9 cellular contexts compared by ENCODE assay signal in the genomic region with DNA sequence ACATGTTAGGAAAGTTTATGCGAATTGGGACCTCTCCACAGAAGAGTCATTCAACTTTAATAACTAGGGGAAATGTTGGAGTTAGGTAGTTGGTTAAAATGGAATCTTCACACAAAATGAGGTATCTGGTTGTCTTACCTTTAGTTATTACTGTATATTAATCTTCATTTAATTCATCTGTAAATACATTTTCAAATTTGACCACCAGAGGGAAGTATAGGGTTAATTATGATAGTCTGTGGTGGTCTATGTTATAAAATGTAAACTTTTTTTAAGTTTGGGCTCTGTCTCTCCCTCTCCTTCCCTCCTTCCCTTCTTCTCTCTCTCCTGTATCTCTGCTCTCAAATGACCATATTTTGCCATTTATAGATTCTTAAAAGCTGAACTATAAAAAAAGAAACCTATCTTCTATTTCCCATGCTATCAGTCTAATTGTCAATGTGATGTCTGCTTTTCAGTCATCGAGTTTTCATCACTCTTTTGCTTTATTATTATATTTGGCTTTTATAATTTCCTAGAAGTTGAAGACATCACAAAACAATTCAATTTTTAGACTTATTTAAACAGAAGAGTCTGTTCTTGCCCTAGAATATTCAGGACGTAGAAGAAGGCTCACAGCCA. TPM values are rescaled to one million over a fixed set of nuclear protein-coding genes. Genes with fewer than 3 reads are reported as not detected.
DNase-seq lines count a peak whose midpoint lies in the region; ATAC-seq, FAIRE-seq and TF ChIP-seq lines count a peak whose summit lies in the region.
"Had no signal": no experiment of that assay in that cellular context is flagged by ENCODE, and none has a peak within 500 bp of the region (broad histone marks: within the 10 kb centered on the region; RNA-seq: fewer than 3 reads in every experiment).

No MANE protein-coding gene starts in this region.

- TF ChIP-seq CTCF in GM12874 (IDR thresholded peaks at IDR 0.05; ENCODE audit: insufficient read depth, low read depth, low read length) (0 out of 2 replicates have a peak, but pooled peaks have one; percentile 0), astrocyte (IDR thresholded peaks at IDR 0.05; ENCODE audit: insufficient read depth, low read depth, low read length) (peak; percentile 40), natural killer cell (IDR thresholded peaks at IDR 0.05) (no peak)

- no peak for FAIRE-seq in astrocyte (lab: Jason Lieb, UNC)

- no peak overlapping the region for H3K27ac ChIP-seq in astrocyte (ENCODE audit: low read depth, low read length)

- H2AFZ ChIP-seq in astrocyte (ENCODE audit: low read depth, low read length), result no peak overlapping the region

- no peak for ATAC-seq in HG03139 (IDR thresholded peaks at IDR 0.05; ENCODE audit: unreplicated experiment)
- ATAC-seq in HG02763 (IDR thresholded peaks at IDR 0.05; ENCODE audit: unreplicated experiment), result no peak
- no peak for ATAC-seq in natural killer cell

- no peaks in the 10 kb centered on the region for H3K4me1 ChIP-seq in astrocyte (ENCODE audit: insufficient read depth, low read length)

- H3K27ac Mint-ChIP-seq in astrocyte (ENCODE audit: unreplicated experiment) (no peak overlapping the region), natural killer cell (no peak overlapping the region)

- H3K4me1 Mint-ChIP-seq in astrocyte (ENCODE audit: low read depth, unreplicated experiment) (no peaks in the 10 kb centered on the region), natural killer cell (no peaks in the 10 kb centered on the region)
- H3K4me1 Mint-ChIP-seq: naive B cell had no signal

- no peaks in the 10 kb centered on the region for H3K9me3 Mint-ChIP-seq in astrocyte (ENCODE audit: unreplicated experiment)
- no peaks in the 10 kb centered on the region for H3K9me3 Mint-ChIP-seq in natural killer cell
- H3K9me3 Mint-ChIP-seq: naive B cell had no signal

- DNase-seq in Jurkat, Clone E6-1 (ENCODE audit: low read depth, low spot score), result peak; percentile 18
- DNase-seq in astrocyte (ENCODE audit: low read depth) (peak; percentile 4), myocyte (ENCODE audit: low read depth) (peak; percentile 30), RPMI8226 (no peak), natural killer cell (no peak)
- DNase-seq: naive B cell had no signal

- no peak overlapping the region for H3K9ac ChIP-seq in astrocyte (ENCODE audit: low read length)

- intact Hi-C loops in natural killer cell (cut with micrococcal nuclease), result loop anchor here (10.0 kb wide), 2 partner anchors 915 to 945 kb away; no protein-coding TSS in a partner anchor

- H3K27me3 Mint-ChIP-seq in astrocyte (ENCODE audit: low read depth, unreplicated experiment), result no peaks in the 10 kb centered on the region
- H3K27me3 Mint-ChIP-seq in natural killer cell (ENCODE audit: low read depth in 2 of 2), result no peaks in the 10 kb centered on the region

- H3K4me3 Mint-ChIP-seq in astrocyte (ENCODE audit: unreplicated experiment) (no peak overlapping the region), natural killer cell (no peak overlapping the region)
- H3K4me3 Mint-ChIP-seq: naive B cell had no signal

- no peak overlapping the region for H3K4me3 ChIP-seq in Jurkat, Clone E6-1 (ENCODE audit: low read length)
- H3K4me3 ChIP-seq in astrocyte (ENCODE audit: insufficient read depth, low read depth, low read length), result no peak overlapping the region

- no peaks in the 10 kb centered on the region for H4K20me1 ChIP-seq in astrocyte (ENCODE audit: insufficient read depth, low read length)

- H3K36me3 ChIP-seq in astrocyte (ENCODE audit: insufficient read depth, low read length), result no peaks in the 10 kb centered on the region

- no peak overlapping the region for H3K4me2 ChIP-seq in astrocyte (ENCODE audit: low read length)

- H3K36me3 Mint-ChIP-seq in astrocyte (ENCODE audit: low read depth, unreplicated experiment) (no peaks in the 10 kb centered on the region), natural killer cell (no peaks in the 10 kb centered on the region)
- H3K36me3 Mint-ChIP-seq: naive B cell had no signal

- H3K79me2 ChIP-seq in astrocyte (ENCODE audit: insufficient read depth, low read length), result no peaks in the 10 kb centered on the region

- no peaks in the 10 kb centered on the region for H3K27me3 ChIP-seq in astrocyte (ENCODE audit: insufficient read depth, low read length)

- H3K9me3 ChIP-seq in astrocyte (ENCODE audit: insufficient read depth, low read depth, low read length), result no peaks in the 10 kb centered on the region

RNA-seq across cellular contexts. Expression of gene TMEM144, which starts 49.8 kb away (rescaled TPM):
- not detected for polyA plus RNA-seq in Jurkat, Clone E6-1 (2012; ENCODE audit: insufficient read depth, insufficient read length)
- total RNA-seq in astrocyte, result 5.6 and 7.6 TPM in 2 replicates
- total RNA-seq in myocyte, result 8.6 and 11.7 TPM in 2 replicates
- polyA plus RNA-seq in myocyte (2012), result 9.0 TPM
- under 1 TPM in 2 of 3 donors, not detected in 1; 0.31 to 0.78 TPM for total RNA-seq in natural killer cell

Comparison
In these comparisons a context has a peak if more than half of its experiments do, and no peak if none do; other contexts are left out.
1. DNase-seq: peak in Jurkat, Clone E6-1 (single experiment), astrocyte (single experiment) and myocyte (single experiment); none in RPMI8226 (single experiment) and natural killer cell (single experiment).